Comparison of ENCODE assay signal across 1 cellular context in the genomic region with DNA sequence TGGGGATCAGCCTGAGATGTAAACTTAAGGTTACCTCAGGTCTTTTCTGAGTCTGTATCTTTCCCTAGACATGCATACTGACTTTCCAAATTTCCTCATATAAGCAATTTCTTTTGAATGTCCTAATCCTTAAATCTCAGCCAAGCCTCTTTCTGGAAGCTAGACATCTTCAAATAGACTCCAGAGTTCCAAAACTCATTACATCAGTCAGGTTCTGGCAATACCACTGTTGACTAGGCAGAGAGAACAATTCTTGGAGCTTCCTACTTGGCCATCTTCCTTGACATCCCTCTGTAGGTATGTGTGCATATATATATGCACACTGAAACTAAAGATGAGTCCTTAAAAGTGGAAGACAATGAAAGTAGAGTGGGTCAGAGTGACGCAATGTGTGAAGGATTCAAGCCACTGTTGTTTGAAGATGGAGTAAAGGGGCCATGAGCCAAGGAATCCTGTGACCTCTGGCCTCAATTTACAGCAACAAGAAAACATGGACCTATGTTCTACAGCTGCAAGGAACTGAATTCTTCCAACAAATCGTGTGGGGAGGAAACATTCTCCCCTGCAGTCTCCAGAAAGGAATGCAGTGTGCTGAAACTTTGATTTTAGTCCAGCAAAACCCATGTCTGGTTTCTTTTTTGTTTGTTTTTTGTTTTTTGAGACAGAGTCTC.
A peak's percentile ranks its signal among the peaks of the same experiment; 100 is the strongest.
TF ChIP-seq lines count a peak whose summit lies in the region.

No MANE protein-coding gene starts in this region.

TF ChIP-seq in H1, 55 proteins besides CTCF, POLR2A, EP300 and RAD21:
- TF ChIP-seq HDAC2 (IDR thresholded peaks at IDR 0.05; ENCODE audit: borderline replicate concordance in 1 of 2, low read depth in 2 of 2, low read length in 2 of 2) (no peak), RXRA (IDR thresholded peaks at IDR 0.05; ENCODE audit: insufficient read depth, low read depth, low read length) (no peak), BRCA1 (IDR thresholded peaks at IDR 0.05; ENCODE audit: low read depth, low read length) (no peak), GABPA (IDR thresholded peaks at IDR 0.05; ENCODE audit: borderline replicate concordance, insufficient read depth, low read length) (no peak), SIRT6 (IDR thresholded peaks at IDR 0.05; ENCODE audit: low read length) (no peak), CBX8 (IDR thresholded peaks at IDR 0.05; ENCODE audit: borderline replicate concordance, low read depth, low read length) (no peak), TAF1 (IDR thresholded peaks at IDR 0.05; ENCODE audit: low read depth, low read length) (no peak), CEBPB (IDR thresholded peaks at IDR 0.05; ENCODE audit: low read depth, low read length) (0 out of 2 replicates have a peak, but pooled peaks have one; percentile 36)
- TF ChIP-seq, protein P1, sequence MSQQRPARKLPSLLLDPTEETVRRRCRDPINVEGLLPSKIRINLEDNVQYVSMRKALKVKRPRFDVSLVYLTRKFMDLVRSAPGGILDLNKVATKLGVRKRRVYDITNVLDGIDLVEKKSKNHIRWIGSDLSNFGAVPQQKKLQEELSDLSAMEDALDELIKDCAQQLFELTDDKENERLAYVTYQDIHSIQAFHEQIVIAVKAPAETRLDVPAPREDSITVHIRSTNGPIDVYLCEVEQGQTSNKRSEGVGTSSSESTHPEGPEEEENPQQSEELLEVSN (IDR thresholded peaks at IDR 0.05): no peak
